In genomic region chr11:3890806-3891205, GRCh38 we compare ENCODE assay signal across 17 cellular contexts.
"Had no signal": no experiment of that assay in that cellular context is flagged by ENCODE, and none has a peak within 500 bp of the region (broad histone marks: within the 10 kb centered on the region; RNA-seq: fewer than 3 reads in every experiment).

No MANE protein-coding gene starts in this region.

- H3K9me3 ChIP-seq: esophagus muscularis mucosa, gastroesophageal sphincter, stomach, thoracic aorta, transverse colon had no signal

- H3K27me3 Mint-ChIP-seq: dendritic cell treated with granulocyte-macrophage colony-stimulating factor and Interleukin-4, amounts not matched to agents 40 ng/mL and 50 ng/mL, for 4 days; effector memory CD8-positive, alpha-beta T cell; naive thymus-derived CD8-positive, alpha-beta T cell had no signal

- H3K27me3 ChIP-seq: esophagus muscularis mucosa, gastroesophageal sphincter, stomach, transverse colon had no signal

- H3K4me3 ChIP-seq: esophagus muscularis mucosa, gastroesophageal sphincter, stomach, thoracic aorta, transverse colon had no signal

- H3K9me3 Mint-ChIP-seq: dendritic cell treated with granulocyte-macrophage colony-stimulating factor and Interleukin-4, amounts not matched to agents 40 ng/mL and 50 ng/mL, for 4 days; effector memory CD8-positive, alpha-beta T cell; naive thymus-derived CD8-positive, alpha-beta T cell had no signal

- ATAC-seq: effector memory CD8-positive, alpha-beta T cell; gastroesophageal sphincter; naive thymus-derived CD8-positive, alpha-beta T cell; right cardiac atrium had no signal

- H3K36me3 ChIP-seq: esophagus muscularis mucosa, gastroesophageal sphincter, stomach, thoracic aorta, transverse colon had no signal

- DNase-seq: effector memory CD8-positive, alpha-beta T cell; glutamatergic neuron; kidney glomerular epithelial cell; naive thymus-derived CD8-positive, alpha-beta T cell; posterior cingulate gyrus; right cardiac atrium; small intestine; stimulated activated CD4-positive, alpha-beta T cell treated with anti-CD3 and anti-CD28 coated beads, Interleukin-12 subunit alpha, Interleukin-12 subunit beta, amount 100 ng/mL, for 4 hours; stimulated activated naive CD4-positive, alpha-beta T cell; stomach; substantia nigra; transverse colon had no signal

- H3K27ac ChIP-seq: epithelial cell of prostate, esophagus muscularis mucosa, gastroesophageal sphincter, stomach, thoracic aorta, transverse colon had no signal

- H3K4me3 Mint-ChIP-seq: dendritic cell treated with granulocyte-macrophage colony-stimulating factor and Interleukin-4, amounts not matched to agents 40 ng/mL and 50 ng/mL, for 4 days; effector memory CD8-positive, alpha-beta T cell had no signal

- H3K27ac Mint-ChIP-seq: dendritic cell treated with granulocyte-macrophage colony-stimulating factor and Interleukin-4, amounts not matched to agents 40 ng/mL and 50 ng/mL, for 4 days had no signal
